ENCODE assay signal across 9 cellular contexts in genomic region chr2:191611614-191612013, GRCh38.
DNase-seq lines count a peak whose midpoint lies in the region; ATAC-seq, FAIRE-seq and TF ChIP-seq lines count a peak whose summit lies in the region.
"Had no signal": no experiment of that assay in that cellular context is flagged by ENCODE, and none has a peak within 500 bp of the region (broad histone marks: within the 10 kb centered on the region; RNA-seq: fewer than 3 reads in every experiment).

No MANE protein-coding gene starts in this region.

- ATAC-seq in GM19351 (IDR thresholded peaks at IDR 0.05; ENCODE audit: unreplicated experiment) (peak; percentile 99), HG02938 (IDR thresholded peaks at IDR 0.05; ENCODE audit: unreplicated experiment) (peak; percentile 97)
- ATAC-seq in activated CD4-positive, CD25-positive, alpha-beta regulatory T cell treated with anti-CD3 and anti-CD28 coated beads, Interleukin-2, amount 50 U/mL, for 24 hours: no peak
- ATAC-seq: HCT116 had no signal

- no peaks in the 10 kb centered on the region for H3K4me1 ChIP-seq in kidney (ENCODE audit: control insufficient read depth in 1 of 2, insufficient read depth in 1 of 2, low read depth in 1 of 2, low read length in 2 of 2)

- no peak overlapping the region for H3K9ac ChIP-seq in kidney (ENCODE audit: low read length in 2 of 2)

- H3K36me3 ChIP-seq in kidney (ENCODE audit: control insufficient read depth in 1 of 2, insufficient read depth in 2 of 2, low read length in 2 of 2): no peaks in the 10 kb centered on the region

- DNase-seq in NOMO-1 (lab: John Stamatoyannopoulos, UW; ENCODE audit: unreplicated experiment in 2 of 2) (peak; percentile 85 to 94), putamen (ENCODE audit: low spot score) (peak; percentile 34), kidney (no peak)
- DNase-seq in stimulated activated CD4-positive, alpha-beta T cell treated with anti-CD3 and anti-CD28 coated beads, Interleukin-2, amount 100 ng/mL, for 48 hours: no peak
- DNase-seq: central memory CD4-positive, alpha-beta T cell had no signal

- no peak overlapping the region for H3K4me3 ChIP-seq in kidney (ENCODE audit: low read length in 2 of 2)

- TF ChIP-seq CTCF in kidney (IDR thresholded peaks at IDR 0.05; ENCODE audit: borderline replicate concordance, extremely low read depth, insufficient read depth): no peak

- no peak for FAIRE-seq in kidney (lab: Jason Lieb, UNC)

- no peak overlapping the region for H3K27ac ChIP-seq in kidney (ENCODE audit: low read depth in 2 of 2, low read length in 2 of 2)

- no peaks in the 10 kb centered on the region for H3K9me3 ChIP-seq in kidney (ENCODE audit: control insufficient read depth in 1 of 2, low read length in 2 of 2)

- intact Hi-C loops in kidney (cut with DNase I): no loop called here

Comparison
In these comparisons a context has a peak if more than half of its experiments do, and no peak if none do; other contexts are left out.
1. ATAC-seq: peak in GM19351 (single experiment) and HG02938 (single experiment); none in activated CD4-positive, CD25-positive, alpha-beta regulatory T cell treated with anti-CD3 and anti-CD28 coated beads, Interleukin-2, amount 50 U/mL, for 24 hours (0 of 2).
2. DNase-seq: peak in NOMO-1 (2 of 2) and putamen (single experiment); none in kidney (single experiment) and stimulated activated CD4-positive, alpha-beta T cell treated with anti-CD3 and anti-CD28 coated beads, Interleukin-2, amount 100 ng/mL, for 48 hours (0 of 2).